Comparison of ENCODE assay signal across 30 cellular contexts in genomic region chr19:45929247-45929646, GRCh38. TPM values are rescaled to one million over a fixed set of nuclear protein-coding genes. Genes with fewer than 3 reads are reported as not detected.
"Had no signal": no experiment of that assay in that cellular context is flagged by ENCODE, and none has a peak within 500 bp of the region (broad histone marks: within the 10 kb centered on the region; RNA-seq: fewer than 3 reads in every experiment).

No MANE protein-coding gene starts in this region.

- H3K27ac Mint-ChIP-seq: activated CD4-positive, alpha-beta T cell treated with anti-CD3 and anti-CD28 coated beads for 36 hours; activated CD4-positive, alpha-beta T cell treated with anti-CD3 and anti-CD28 coated beads, Interleukin-2, amount 10 ng/mL, durations not matched to agents 7 days and 5 days; activated CD8-positive, alpha-beta T cell treated with anti-CD3 and anti-CD28 coated beads, Interleukin-2, amount 10 ng/mL, durations not matched to agents 7 days and 5 days; activated T-cell treated with anti-CD3 and anti-CD28 coated beads, Interleukin-2, amount 50 U/mL, for 24 hours; activated T-helper 1 cell treated with anti-CD3 and anti-CD28 coated beads, Interleukin-12 subunit alpha, Interleukin-12 subunit beta, Interleukin-2, Interleukin-4 antibody, amounts not matched to agents 30 ng/mL and 10 ng/mL and 1 ng/mL, durations not matched to agents 14 hours and 24 hours and 36 hours had no signal

- DNase-seq: activated CD4-positive, alpha-beta T cell treated with anti-CD3 and anti-CD28 coated beads for 36 hours; activated CD4-positive, alpha-beta T cell treated with anti-CD3 and anti-CD28 coated beads, Interleukin-2, amount 10 ng/mL, durations not matched to agents 7 days and 5 days; activated CD4-positive, alpha-beta T cell treated with anti-CD3 and anti-CD28 coated beads, Interleukin-2, amount 50 U/mL, for 48 hours; activated CD8-positive, alpha-beta T cell treated with anti-CD3 and anti-CD28 coated beads, Interleukin-2, amount 10 ng/mL, durations not matched to agents 7 days and 5 days; activated gamma-delta T cell treated with Interleukin-2 at 50 U/mL for 16 hours; activated naive CD4-positive, alpha-beta T cell treated with anti-CD3 and anti-CD28 coated beads, Interleukin-2, amount 50 U/mL, for 16 hours; activated T-cell treated with anti-CD3 and anti-CD28 coated beads, Interleukin-2, amount 50 U/mL, for 24 hours; adrenal gland; body of pancreas; Kasumi-1; KG1; MM.1S; MV-4-11; NCI-H1092; NCI-H1436 treated with DMSO at 0.1 percent for 48 hours; NCI-H1694 treated with DMSO at 0.1 percent for 48 hours; NCI-H2029; NCI-H345; NCI-H524 treated with DMSO at 0.1 percent for 48 hours; SHP77 treated with DMSO at 0.1 percent for 48 hours; SK-N-SH had no signal

- H3K4me3 Mint-ChIP-seq: activated CD4-positive, alpha-beta T cell treated with anti-CD3 and anti-CD28 coated beads for 36 hours; activated CD8-positive, alpha-beta T cell treated with anti-CD3 and anti-CD28 coated beads, Interleukin-2, amount 10 ng/mL, durations not matched to agents 7 days and 5 days; activated T-cell treated with anti-CD3 and anti-CD28 coated beads, Interleukin-2, amount 50 U/mL, for 24 hours; activated T-helper 1 cell treated with anti-CD3 and anti-CD28 coated beads, Interleukin-12 subunit alpha, Interleukin-12 subunit beta, Interleukin-2, Interleukin-4 antibody, amounts not matched to agents 30 ng/mL and 10 ng/mL and 1 ng/mL, durations not matched to agents 14 hours and 24 hours and 36 hours had no signal

- ATAC-seq: activated CD4-positive, alpha-beta T cell treated with anti-CD3 and anti-CD28 coated beads for 36 hours; activated CD8-positive, alpha-beta T cell treated with anti-CD3 and anti-CD28 coated beads, Interleukin-2, amount 10 ng/mL, durations not matched to agents 7 days and 5 days; body of pancreas; Panc1 had no signal

- H3K9me3 Mint-ChIP-seq: activated CD4-positive, alpha-beta T cell treated with anti-CD3 and anti-CD28 coated beads, Interleukin-2, amount 10 ng/mL, durations not matched to agents 7 days and 5 days; activated T-cell treated with anti-CD3 and anti-CD28 coated beads, Interleukin-2, amount 50 U/mL, for 24 hours; activated T-helper 1 cell treated with anti-CD3 and anti-CD28 coated beads, Interleukin-12 subunit alpha, Interleukin-12 subunit beta, Interleukin-2, Interleukin-4 antibody, amounts not matched to agents 30 ng/mL and 10 ng/mL and 1 ng/mL, durations not matched to agents 14 hours and 24 hours and 36 hours had no signal

RNA-seq across cellular contexts. Expression of gene NANOS2, which starts 14.7 kb away (rescaled TPM):
- total RNA-seq: activated CD4-positive, alpha-beta T cell treated with anti-CD3 and anti-CD28 coated beads for 36 hours; activated CD4-positive, alpha-beta T cell treated with anti-CD3 and anti-CD28 coated beads, Interleukin-2, amount 10 ng/mL, durations not matched to agents 7 days and 5 days; activated CD8-positive, alpha-beta T cell treated with anti-CD3 and anti-CD28 coated beads, Interleukin-2, amount 10 ng/mL, durations not matched to agents 7 days and 5 days; activated T-helper 1 cell treated with anti-CD3 and anti-CD28 coated beads, Interleukin-12 subunit alpha, Interleukin-12 subunit beta, Interleukin-2, Interleukin-4 antibody, amounts not matched to agents 30 ng/mL and 10 ng/mL and 1 ng/mL, durations not matched to agents 14 hours and 24 hours and 36 hours; adrenal gland; astrocyte; body of pancreas; breast epithelium; cardiac septum; NCI-H460; RPMI7951; SJSA1; T-helper 2 cell treated with Interferon-gamma antibody and Interleukin-4, amounts not matched to agents 100 ng/mL and 5 ng/mL, for 36 hours had no signal

RNA-seq across cellular contexts. Expression of gene NOVA2, which starts 44.4 kb away (rescaled TPM):
- total RNA-seq: activated CD8-positive, alpha-beta T cell treated with anti-CD3 and anti-CD28 coated beads, Interleukin-2, amount 10 ng/mL, durations not matched to agents 7 days and 5 days; activated T-helper 1 cell treated with anti-CD3 and anti-CD28 coated beads, Interleukin-12 subunit alpha, Interleukin-12 subunit beta, Interleukin-2, Interleukin-4 antibody, amounts not matched to agents 30 ng/mL and 10 ng/mL and 1 ng/mL, durations not matched to agents 14 hours and 24 hours and 36 hours; NCI-H460; RPMI7951; SJSA1 had no signal
